In genomic region chrX:72308566-72309296, GRCh38 we compare ENCODE assay signal across 8 cellular contexts. TPM values are rescaled to one million over a fixed set of nuclear protein-coding genes. Genes with fewer than 3 reads are reported as not detected.
DNase-seq lines count a peak whose midpoint lies in the region; ATAC-seq and TF ChIP-seq lines count a peak whose summit lies in the region.

No MANE protein-coding gene starts in this region.

- peak overlapping the region; percentile 77 for H3K4me2 ChIP-seq in neural progenitor cell

- H3F3A ChIP-seq in neural progenitor cell (ENCODE audit: low read depth): no peaks in the 10 kb centered on the region

- peaks cover 6% of the 10 kb centered on the region for H4K20me1 ChIP-seq in neural progenitor cell (ENCODE audit: low read depth)

- H3K36me3 ChIP-seq in gastroesophageal sphincter: no peaks in the 10 kb centered on the region
- H3K36me3 ChIP-seq in neural progenitor cell: no peaks in the 10 kb centered on the region
- no peaks in the 10 kb centered on the region for H3K36me3 ChIP-seq in aorta (ENCODE audit: control insufficient read depth in 1 of 2, insufficient read depth in 2 of 2, low read length in 1 of 2)

- H3K9me3 ChIP-seq in gastroesophageal sphincter: no peaks in the 10 kb centered on the region
- no peaks in the 10 kb centered on the region for H3K9me3 ChIP-seq in neural progenitor cell (ENCODE audit: low read depth)
- H3K9me3 ChIP-seq in aorta (ENCODE audit: control insufficient read depth, low read length): no peaks in the 10 kb centered on the region

- peaks cover 64% of the 10 kb centered on the region for H3K27me3 Mint-ChIP-seq in activated naive CD4-positive, alpha-beta T cell treated with anti-CD3 and anti-CD28 coated beads, Interleukin-2, amount 10 ng/mL, durations not matched to agents 7 days and 5 days
- H3K27me3 Mint-ChIP-seq in neural progenitor cell (ENCODE audit: insufficient read depth, low read depth): peaks cover 26% of the 10 kb centered on the region

- TF ChIP-seq EP300 in gastroesophageal sphincter (IDR thresholded peaks at IDR 0.05): no peak

- H3K4me3 ChIP-seq in gastroesophageal sphincter: peak overlapping the region; percentile 18 to 64
- H3K4me3 ChIP-seq in neural progenitor cell: peak overlapping the region; percentile 42
- H3K4me3 ChIP-seq in aorta (ENCODE audit: low read length in 2 of 2): peak overlapping the region in 1 of 2 donors; percentile 53

- H3K79me2 ChIP-seq in neural progenitor cell (ENCODE audit: low read depth): no peaks in the 10 kb centered on the region

- peak overlapping the region; percentile 34 for H3K4me3 Mint-ChIP-seq in activated naive CD4-positive, alpha-beta T cell treated with anti-CD3 and anti-CD28 coated beads, Interleukin-2, amount 10 ng/mL, durations not matched to agents 7 days and 5 days
- H3K4me3 Mint-ChIP-seq in neural progenitor cell: peak overlapping the region; percentile 74

- no peak for TF ChIP-seq POLR2A in gastroesophageal sphincter (IDR thresholded peaks at IDR 0.05)

- no peak for TF ChIP-seq CTCF in gastroesophageal sphincter (IDR thresholded peaks at IDR 0.05)
- TF ChIP-seq CTCF in neural progenitor cell (IDR thresholded peaks at IDR 0.05): no peak

- no peaks in the 10 kb centered on the region for H3K27me3 ChIP-seq in gastroesophageal sphincter
- peaks cover 72% of the 10 kb centered on the region for H3K27me3 ChIP-seq in neural progenitor cell
- no peaks in the 10 kb centered on the region for H3K27me3 ChIP-seq in aorta (ENCODE audit: control insufficient read depth in 1 of 2, insufficient read depth in 2 of 2, low read length in 1 of 2)

- DNase-seq in DMS 273 (lab: John Stamatoyannopoulos, UW; ENCODE audit: unreplicated experiment) (peak; percentile 94), NCI-H524 treated with DMSO at 0.1 percent for 48 hours (lab: John Stamatoyannopoulos, UW) (peak; percentile 66), neural progenitor cell (ENCODE audit: low spot score) (peak; percentile 84), aorta (peak; percentile 69 to 83)
- DNase-seq in activated naive CD4-positive, alpha-beta T cell treated with anti-CD3 and anti-CD28 coated beads, Interleukin-2, amount 10 ng/mL, durations not matched to agents 7 days and 5 days: peak; percentile 39

- no peaks in the 10 kb centered on the region for H3K9me3 Mint-ChIP-seq in activated naive CD4-positive, alpha-beta T cell treated with anti-CD3 and anti-CD28 coated beads, Interleukin-2, amount 10 ng/mL, durations not matched to agents 7 days and 5 days
- H3K9me3 Mint-ChIP-seq in neural progenitor cell: peaks cover 10% of the 10 kb centered on the region

- intact Hi-C loops in aorta (cut with DNase I): loop anchor here in 1 of 2 donors (10.0 kb wide), 1 partner anchor 226 kb away; no protein-coding TSS in a partner anchor

- no peak overlapping the region for H2AFZ ChIP-seq in neural progenitor cell (replicated peaks)

- CTCF ChIA-PET in activated naive CD4-positive, alpha-beta T cell treated with anti-CD3 and anti-CD28 coated beads, Interleukin-2, amount 10 ng/mL, durations not matched to agents 7 days and 5 days (lab: Charles Lee): no interaction called here

- no peak overlapping the region for H3K9ac ChIP-seq in neural progenitor cell

- ATAC-seq in HG02870 (IDR thresholded peaks at IDR 0.05; ENCODE audit: unreplicated experiment) (peak; percentile 45), gastroesophageal sphincter (peak; percentile 32), aorta (ENCODE audit: low FRiP score) (peak; percentile 59), GM18519 (IDR thresholded peaks at IDR 0.05; ENCODE audit: low FRiP score, unreplicated experiment) (no peak)

- 10% methylated on average over 2 of the region's 24 CpGs; no CpG with 5 or more reads in 1 of the 2 donors for WGBS in gastroesophageal sphincter (ENCODE audit: low coverage in 1 of 2), 2 donors
- WGBS in aorta, 2 donors: 1 to 5% methylated on average over 24 of the region's 24 CpGs

- H3K36me3 Mint-ChIP-seq in activated naive CD4-positive, alpha-beta T cell treated with anti-CD3 and anti-CD28 coated beads, Interleukin-2, amount 10 ng/mL, durations not matched to agents 7 days and 5 days: no peaks in the 10 kb centered on the region
- no peaks in the 10 kb centered on the region for H3K36me3 Mint-ChIP-seq in neural progenitor cell

- H3K27ac Mint-ChIP-seq in activated naive CD4-positive, alpha-beta T cell treated with anti-CD3 and anti-CD28 coated beads, Interleukin-2, amount 10 ng/mL, durations not matched to agents 7 days and 5 days: no peak overlapping the region
- H3K27ac Mint-ChIP-seq in neural progenitor cell: no peak overlapping the region

- H3K4me1 ChIP-seq in gastroesophageal sphincter (peaks cover 0 to 57% (median 4%) of the 10 kb centered on the region in 3 donors), neural progenitor cell (no peaks in the 10 kb centered on the region), aorta (ENCODE audit: control insufficient read depth in 1 of 2, insufficient read depth in 2 of 2, low read length in 2 of 2) (no peaks in the 10 kb centered on the region)

- H3K4me1 Mint-ChIP-seq in activated naive CD4-positive, alpha-beta T cell treated with anti-CD3 and anti-CD28 coated beads, Interleukin-2, amount 10 ng/mL, durations not matched to agents 7 days and 5 days: peaks cover 35% of the 10 kb centered on the region
- H3K4me1 Mint-ChIP-seq in neural progenitor cell: peaks cover 16% of the 10 kb centered on the region

- H3K27ac ChIP-seq in gastroesophageal sphincter (no peak overlapping the region), neural progenitor cell (no peak overlapping the region), aorta (ENCODE audit: low read depth in 1 of 2, low read length in 2 of 2) (no peak overlapping the region)

RNA-seq across cellular contexts. Expression of gene CITED1, which starts 3.0 kb away (rescaled TPM):
- total RNA-seq in gastroesophageal sphincter: 1 to 10 TPM in 2 of 4 donors, not detected in 2; 1.4 to 1.7 TPM
- 0.69 and 1.9 TPM in 2 replicates for total RNA-seq in neural progenitor cell (ENCODE audit: low replicate concordance)
- total RNA-seq in aorta: not detected
- polyA plus RNA-seq in aorta: under 1 TPM in 1 of 2 donors, not detected in 1; 0.46 TPM

RNA-seq across cellular contexts. Expression of gene RPS4X, which starts 31.7 kb away (rescaled TPM):
- total RNA-seq in gastroesophageal sphincter (1,000 to 10,000 TPM in 1 of 4 donors, 100 to 1,000 TPM in 3; 628 to 1,072 (median 791) TPM), neural progenitor cell (ENCODE audit: low replicate concordance) (973 and 1,345 TPM in 2 replicates), aorta (100 to 1,000 TPM; 732 to 930 TPM)
- polyA plus RNA-seq in aorta: 1,000 to 10,000 TPM; 1,448 to 1,899 TPM

Comparison
In these comparisons a context has a peak if more than half of its experiments do, and no peak if none do; other contexts are left out.
1. DNase-seq: peak in every context shown above with its lines; median percentile 94 in DMS 273; 84 in neural progenitor cell; 76 in aorta; 66 in NCI-H524 treated with DMSO at 0.1 percent for 48 hours; 39 in activated naive CD4-positive, alpha-beta T cell treated with anti-CD3 and anti-CD28 coated beads, Interleukin-2, amount 10 ng/mL, durations not matched to agents 7 days and 5 days.